24 cellular contexts compared by ENCODE assay signal in genomic region chr3:64260391-64260790, GRCh38. TPM values are rescaled to one million over a fixed set of nuclear protein-coding genes. Genes with fewer than 3 reads are reported as not detected.
DNase-seq lines count a peak whose midpoint lies in the region; ATAC-seq and TF ChIP-seq lines count a peak whose summit lies in the region.
"Had no signal": no experiment of that assay in that cellular context is flagged by ENCODE, and none has a peak within 500 bp of the region (broad histone marks: within the 10 kb centered on the region; RNA-seq: fewer than 3 reads in every experiment).

No MANE protein-coding gene starts in this region.

- ATAC-seq in Right ventricle myocardium superior (ENCODE audit: poor library complexity), result peak; percentile 40
- ATAC-seq in GM18909 (IDR thresholded peaks at IDR 0.05; ENCODE audit: poor library complexity, unreplicated experiment), result no peak

- H2BK120ac ChIP-seq in neuronal stem cell (ENCODE audit: low read depth, low read length), result no peak overlapping the region

- H3K14ac ChIP-seq in neuronal stem cell (ENCODE audit: low read length), result no peak overlapping the region

- intact Hi-C loops in Right ventricle myocardium superior (cut with DNase I) (loop anchor here (10.0 kb wide), 1 partner anchor 46 kb away; no protein-coding TSS in a partner anchor), cardiac septum (cut with DNase I) (loop anchor here (2.0 to 10.0 kb wide), 2 partner anchors 64 to 72 kb away; no protein-coding TSS in a partner anchor), vagina (cut with DNase I) (no loop called here)

- no peaks in the 10 kb centered on the region for H3K79me1 ChIP-seq in neuronal stem cell (ENCODE audit: low read depth, low read length)

- H3K27me3 ChIP-seq in right atrium auricular region, result no peaks in the 10 kb centered on the region
- H3K27me3 ChIP-seq in neuronal stem cell (ENCODE audit: control insufficient read depth in 3 of 3, insufficient read depth in 3 of 3, low read depth in 1 of 3, low read length in 3 of 3), result no peaks in the 10 kb centered on the region
- H3K27me3 ChIP-seq in vagina, result no peaks in the 10 kb centered on the region
- H3K27me3 ChIP-seq: BLaER1 had no signal

- H3K36me3 ChIP-seq in right atrium auricular region (no peaks in the 10 kb centered on the region), neuronal stem cell (replicated peaks in 1 of 2; ENCODE audit: control insufficient read depth in 2 of 2, insufficient read depth in 2 of 2, low read length in 2 of 2) (no peaks in the 10 kb centered on the region), vagina (no peaks in the 10 kb centered on the region)
- H3K36me3 ChIP-seq: BLaER1 had no signal

- H3K9me3 ChIP-seq in right atrium auricular region, result no peaks in the 10 kb centered on the region
- no peaks in the 10 kb centered on the region for H3K9me3 ChIP-seq in neuronal stem cell (replicated peaks in 1 of 2; ENCODE audit: control insufficient read depth in 2 of 2, insufficient read depth in 1 of 2, low read depth in 1 of 2, low read length in 2 of 2)
- H3K9me3 ChIP-seq in vagina, result no peaks in the 10 kb centered on the region
- H3K9me3 ChIP-seq: BLaER1 had no signal

- H3K4me3 ChIP-seq in right atrium auricular region (no peak overlapping the region), neuronal stem cell (ENCODE audit: low read length in 2 of 2) (no peak overlapping the region), vagina (peak overlapping the region in 1 of 2 donors; percentile 13)
- H3K4me3 ChIP-seq: BLaER1, skin epidermis had no signal

- no peak overlapping the region for H3K9ac ChIP-seq in neuronal stem cell (ENCODE audit: low read depth, low read length, poor library complexity)
- H3K9ac ChIP-seq: BLaER1 had no signal

- H2AK5ac ChIP-seq in neuronal stem cell (ENCODE audit: low read depth, low read length), result no peak overlapping the region

- no peak overlapping the region for H3K4ac ChIP-seq in neuronal stem cell (ENCODE audit: low read length)

- H3K4me1 ChIP-seq in right atrium auricular region, result peaks cover 0 to 71% of the 10 kb centered on the region in 2 donors
- peaks cover 0 to 2% of the 10 kb centered on the region in 2 donors for H3K4me1 ChIP-seq in neuronal stem cell (ENCODE audit: control insufficient read depth in 2 of 2, insufficient read depth in 1 of 2, low read depth in 1 of 2, low read length in 2 of 2)
- H3K4me1 ChIP-seq in vagina, result peaks cover 67% of the 10 kb centered on the region
- H3K4me1 ChIP-seq: BLaER1 had no signal

- H2BK5ac ChIP-seq in neuronal stem cell (ENCODE audit: low read length), result no peak overlapping the region

- H3K27ac ChIP-seq in right atrium auricular region, result peak overlapping the region; percentile 43 to 44
- H3K27ac ChIP-seq in neuronal stem cell (replicated peaks; ENCODE audit: low read length), result no peak overlapping the region
- H3K27ac ChIP-seq in vagina, result peak overlapping the region; percentile 53
- H3K27ac ChIP-seq: BLaER1 had no signal

- H2AFZ ChIP-seq in neuronal stem cell (ENCODE audit: low read length), result peak overlapping the region; percentile 69

- no peak overlapping the region for H2BK12ac ChIP-seq in neuronal stem cell (ENCODE audit: low read length)

- no peak overlapping the region for H2BK15ac ChIP-seq in neuronal stem cell (ENCODE audit: low read length)

- no peak overlapping the region for H4K91ac ChIP-seq in neuronal stem cell (ENCODE audit: low read depth, low read length, poor library complexity)

- DNase-seq in Right ventricle myocardium superior (no peak), cardiac septum (ENCODE audit: low spot score) (no peak), right atrium auricular region (ENCODE audit: low spot score) (no peak), neuronal stem cell (ENCODE audit: low spot score) (no peak), vagina (ENCODE audit: extremely low spot score in 2 of 2) (no peak), NCI-H1092 (lab: John Stamatoyannopoulos, UW) (no peak), HK-2 (ENCODE audit: unreplicated experiment) (no peak)
- DNase-seq: 8988T; activated CD8-positive, alpha-beta memory T cell treated with anti-CD3 and anti-CD28 coated beads for 24 hours; activated naive CD8-positive, alpha-beta T cell treated with anti-CD3 and anti-CD28 coated beads, Interleukin-2, amount 10 ng/mL, durations not matched to agents 7 days and 5 days; GDM1; hippocampal formation; Karpas-422; mesendoderm; NCI-H1105 treated with DMSO at 0.1 percent for 48 hours; NCI-H2171 treated with DMSO at 0.1 percent for 48 hours; NCI-H748 treated with DMSO at 0.1 percent for 48 hours; occipital lobe; stimulated activated CD8-positive, alpha-beta memory T cell treated with anti-CD3 and anti-CD28 coated beads, Interleukin-4, amount 100 ng/mL, for 48 hours; T-helper 2 cell had no signal

- H4K8ac ChIP-seq in neuronal stem cell (ENCODE audit: low read depth, low read length), result no peak overlapping the region

- no peak for TF ChIP-seq POLR2A in vagina (IDR thresholded peaks at IDR 0.05)

- no CpG with 5 or more reads among the region's 4 CpGs for WGBS in neuronal stem cell (ENCODE audit: extremely low coverage in 2 of 2, insufficient read length in 2 of 2, insufficient replicate concordance in 1 of 2), 2 donors

- no peak overlapping the region for H3K18ac ChIP-seq in neuronal stem cell (ENCODE audit: low read length)

- no peak overlapping the region for H3K23ac ChIP-seq in neuronal stem cell (ENCODE audit: low read depth, low read length, poor library complexity)

- TF ChIP-seq CTCF in right atrium auricular region (IDR thresholded peaks at IDR 0.05), result no peak
- no peak for TF ChIP-seq CTCF in vagina (IDR thresholded peaks at IDR 0.05)

- H3K4me2 ChIP-seq in neuronal stem cell (ENCODE audit: insufficient read depth, low read length, poor library complexity, severe bottlenecking), result no peak overlapping the region
- H3K4me2 ChIP-seq: BLaER1 had no signal

RNA-seq across cellular contexts. Expression of gene PRICKLE2, which starts 35.1 kb away (rescaled TPM):
- total RNA-seq in Right ventricle myocardium superior, result 5.9 TPM
- 12.4 TPM for total RNA-seq in cardiac septum
- total RNA-seq in right atrium auricular region, result 10 to 100 TPM; 18.4 to 22.2 TPM
- polyA plus RNA-seq in neuronal stem cell (2013, experiment 1 of 2), result 2.2 TPM
- 2.3 TPM for polyA plus RNA-seq in neuronal stem cell (2013, experiment 2 of 2)
- 39.3 TPM for total RNA-seq in vagina
- total RNA-seq: activated naive CD8-positive, alpha-beta T cell treated with anti-CD3 and anti-CD28 coated beads, Interleukin-2, amount 10 ng/mL, durations not matched to agents 7 days and 5 days; activated T-helper 1 cell treated with anti-CD3 and anti-CD28 coated beads, Interleukin-12 subunit alpha, Interleukin-12 subunit beta, Interleukin-2, Interleukin-4 antibody, amounts not matched to agents 30 ng/mL and 10 ng/mL and 1 ng/mL, durations not matched to agents 14 hours and 24 hours and 36 hours had no signal
